Comparison of ENCODE assay signal across 10 cellular contexts in genomic region chr1:78834201-78834741, GRCh38.
A peak's percentile ranks its signal among the peaks of the same experiment; 100 is the strongest.
DNase-seq lines count a peak whose midpoint lies in the region; ATAC-seq and TF ChIP-seq lines count a peak whose summit lies in the region.
"Had no signal": no experiment of that assay in that cellular context is flagged by ENCODE, and none has a peak within 500 bp of the region (broad histone marks: within the 10 kb centered on the region; RNA-seq: fewer than 3 reads in every experiment).

No MANE protein-coding gene starts in this region.

- no peaks in the 10 kb centered on the region for H3K9me2 ChIP-seq in PC-3 (replicated peaks; ENCODE audit: low read length)

- H3K36me3 Mint-ChIP-seq in endothelial cell (ENCODE audit: low read depth, unreplicated experiment) = no peaks in the 10 kb centered on the region
- no peaks in the 10 kb centered on the region for H3K36me3 Mint-ChIP-seq in activated CD8-positive, alpha-beta T cell treated with anti-CD3 and anti-CD28 coated beads, Interleukin-2, amount 10 ng/mL, durations not matched to agents 7 days and 5 days (ENCODE audit: low read depth)
- H3K36me3 Mint-ChIP-seq: activated CD8-positive, alpha-beta memory T cell treated with anti-CD3 and anti-CD28 coated beads, Interleukin-2, amount 10 ng/mL, durations not matched to agents 7 days and 5 days had no signal

- H3K4me2 ChIP-seq in PC-3 (ENCODE audit: low read length) = peak overlapping the region; percentile 29

- CTCF ChIA-PET in PC-3 (lab: Charles Lee) = no interaction called here
- CTCF ChIA-PET in activated CD8-positive, alpha-beta T cell treated with anti-CD3 and anti-CD28 coated beads, Interleukin-2, amount 10 ng/mL, durations not matched to agents 7 days and 5 days (lab: Charles Lee) = no interaction called here

- no TSS peak for BruUV-seq in PC-3 (replicated peaks; lab: Mats Ljungman, UMichigan)

- TF ChIP-seq CTCF in PC-3 (conservative IDR thresholded peaks at IDR 0.05; ENCODE audit: low read depth, low read length) = no peak
- TF ChIP-seq CTCF in endothelial cell (IDR thresholded peaks at IDR 0.05; ENCODE audit: unreplicated experiment) = no peak

- peaks cover 2% of the 10 kb centered on the region for H3K27me3 Mint-ChIP-seq in endothelial cell (ENCODE audit: unreplicated experiment)
- H3K27me3 Mint-ChIP-seq in activated CD8-positive, alpha-beta T cell treated with anti-CD3 and anti-CD28 coated beads, Interleukin-2, amount 10 ng/mL, durations not matched to agents 7 days and 5 days (ENCODE audit: low read depth) = peaks cover 5% of the 10 kb centered on the region
- H3K27me3 Mint-ChIP-seq: activated CD8-positive, alpha-beta memory T cell treated with anti-CD3 and anti-CD28 coated beads, Interleukin-2, amount 10 ng/mL, durations not matched to agents 7 days and 5 days had no signal

- peak overlapping the region; percentile 79 for H3K27ac ChIP-seq in PC-3 (ENCODE audit: low read length)

- no peak overlapping the region for H2AFZ ChIP-seq in PC-3 (ENCODE audit: low read length)

- H3K27me3 ChIP-seq in PC-3 (ENCODE audit: low read length) = no peaks in the 10 kb centered on the region

- POLR2A ChIA-PET in PC-3 (lab: Charles Lee; ENCODE audit: unreplicated experiment) = interaction anchor here (0.6 kb wide), 1 partner anchor 215 kb away, joined by 5 read pairs; no protein-coding TSS in a partner anchor
- POLR2A ChIA-PET in activated CD8-positive, alpha-beta T cell treated with anti-CD3 and anti-CD28 coated beads, Interleukin-2, amount 10 ng/mL, durations not matched to agents 7 days and 5 days (lab: Charles Lee) = no interaction called here

- no peaks in the 10 kb centered on the region for H3K9me3 ChIP-seq in PC-3 (ENCODE audit: low read length)

- DNase-seq in EH (ENCODE audit: low read depth) = peak; percentile 20
- DNase-seq in PC-3 = peak; percentile 63
- no peak for DNase-seq in endothelial cell (ENCODE audit: low spot score)
- DNase-seq in stimulated activated naive CD4-positive, alpha-beta T cell (lab: John Stamatoyannopoulos, UW) = no peak
- DNase-seq in COR-L47 (lab: John Stamatoyannopoulos, UW) = no peak
- DNase-seq in activated CD8-positive, alpha-beta T cell treated with anti-CD3 and anti-CD28 coated beads, Interleukin-2, amount 10 ng/mL, durations not matched to agents 7 days and 5 days = no peak
- DNase-seq: activated CD8-positive, alpha-beta memory T cell treated with anti-CD3 and anti-CD28 coated beads, Interleukin-2, amount 10 ng/mL, durations not matched to agents 7 days and 5 days; effector CD4-positive, alpha-beta T cell had no signal

- H3K79me2 ChIP-seq in PC-3 (ENCODE audit: low read length) = no peaks in the 10 kb centered on the region

- no peaks in the 10 kb centered on the region for H4K20me1 ChIP-seq in PC-3 (ENCODE audit: low read length)

- intact Hi-C loops in PC-3 (cut with micrococcal nuclease) = no loop called here

- no peak overlapping the region for H3K4me3 Mint-ChIP-seq in endothelial cell (ENCODE audit: unreplicated experiment)
- no peak overlapping the region for H3K4me3 Mint-ChIP-seq in activated CD8-positive, alpha-beta T cell treated with anti-CD3 and anti-CD28 coated beads, Interleukin-2, amount 10 ng/mL, durations not matched to agents 7 days and 5 days
- H3K4me3 Mint-ChIP-seq: activated CD8-positive, alpha-beta memory T cell treated with anti-CD3 and anti-CD28 coated beads, Interleukin-2, amount 10 ng/mL, durations not matched to agents 7 days and 5 days had no signal

- peaks cover 40% of the 10 kb centered on the region for H3K4me1 ChIP-seq in PC-3 (ENCODE audit: insufficient read depth, low read length)

- H3K4me1 Mint-ChIP-seq in endothelial cell (ENCODE audit: unreplicated experiment) = no peaks in the 10 kb centered on the region
- peaks cover 7% of the 10 kb centered on the region for H3K4me1 Mint-ChIP-seq in activated CD8-positive, alpha-beta T cell treated with anti-CD3 and anti-CD28 coated beads, Interleukin-2, amount 10 ng/mL, durations not matched to agents 7 days and 5 days (ENCODE audit: low read depth)

- no peak overlapping the region for H3K27ac Mint-ChIP-seq in endothelial cell (ENCODE audit: unreplicated experiment)
- no peak overlapping the region for H3K27ac Mint-ChIP-seq in activated CD8-positive, alpha-beta T cell treated with anti-CD3 and anti-CD28 coated beads, Interleukin-2, amount 10 ng/mL, durations not matched to agents 7 days and 5 days
- H3K27ac Mint-ChIP-seq: activated CD8-positive, alpha-beta memory T cell treated with anti-CD3 and anti-CD28 coated beads, Interleukin-2, amount 10 ng/mL, durations not matched to agents 7 days and 5 days had no signal

- peak overlapping the region; percentile 30; the same call in 1 of the 2 replicates for H3K9ac ChIP-seq in PC-3 (ENCODE audit: low read length)

- peaks cover 5% of the 10 kb centered on the region for H3F3A ChIP-seq in PC-3 (ENCODE audit: low read length, unreplicated experiment)

- no peaks in the 10 kb centered on the region for H3K9me3 Mint-ChIP-seq in endothelial cell (ENCODE audit: unreplicated experiment)
- no peaks in the 10 kb centered on the region for H3K9me3 Mint-ChIP-seq in activated CD8-positive, alpha-beta T cell treated with anti-CD3 and anti-CD28 coated beads, Interleukin-2, amount 10 ng/mL, durations not matched to agents 7 days and 5 days (ENCODE audit: insufficient read depth)

- no peaks in the 10 kb centered on the region for H3K36me3 ChIP-seq in PC-3 (ENCODE audit: low read depth, low read length)

- H3K4me3 ChIP-seq in PC-3 (ENCODE audit: low read length) = no peak overlapping the region

- ATAC-seq in GM18909 (IDR thresholded peaks at IDR 0.05; ENCODE audit: poor library complexity, unreplicated experiment) = peak; percentile 70
- ATAC-seq in HG02763 (IDR thresholded peaks at IDR 0.05; ENCODE audit: unreplicated experiment) = peak; percentile 63
- no peak for ATAC-seq in PC-3
- ATAC-seq in activated CD8-positive, alpha-beta T cell treated with anti-CD3 and anti-CD28 coated beads, Interleukin-2, amount 10 ng/mL, durations not matched to agents 7 days and 5 days = no peak
- ATAC-seq: activated CD8-positive, alpha-beta memory T cell treated with anti-CD3 and anti-CD28 coated beads, Interleukin-2, amount 10 ng/mL, durations not matched to agents 7 days and 5 days had no signal

Comparison
In these comparisons a context has a peak if more than half of its experiments do, and no peak if none do; other contexts are left out.
1. DNase-seq: peak in EH (single experiment) and PC-3 (single experiment); none in endothelial cell (single experiment), stimulated activated naive CD4-positive, alpha-beta T cell (0 of 6), COR-L47 (single experiment) and activated CD8-positive, alpha-beta T cell treated with anti-CD3 and anti-CD28 coated beads, Interleukin-2, amount 10 ng/mL, durations not matched to agents 7 days and 5 days (single experiment).
2. ATAC-seq: peak in GM18909 (single experiment) and HG02763 (single experiment); none in PC-3 (single experiment) and activated CD8-positive, alpha-beta T cell treated with anti-CD3 and anti-CD28 coated beads, Interleukin-2, amount 10 ng/mL, durations not matched to agents 7 days and 5 days (single experiment).